Comparison of ENCODE assay signal across 17 cellular contexts in genomic region chrX:103414561-103414960, GRCh38.
"Had no signal": no experiment of that assay in that cellular context is flagged by ENCODE, and none has a peak within 500 bp of the region (broad histone marks: within the 10 kb centered on the region; RNA-seq: fewer than 3 reads in every experiment).

No MANE protein-coding gene starts in this region.

- DNase-seq: cortex of kidney; effector memory CD8-positive, alpha-beta T cell; glutamatergic neuron; islet precursor cell; mammary epithelial cell; naive thymus-derived CD4-positive, alpha-beta T cell; nephron progenitor cell; pancreas; right cardiac atrium; small intestine; stimulated activated CD4-positive, alpha-beta T cell treated with anti-CD3 and anti-CD28 coated beads, Interleukin-12 subunit alpha, Interleukin-12 subunit beta, amount 100 ng/mL, for 4 hours; stimulated activated naive CD4-positive, alpha-beta T cell; stomach had no signal

- H3K9me3 ChIP-seq: esophagus muscularis mucosa, gastroesophageal sphincter, pancreas, stomach had no signal

- H3K36me3 ChIP-seq: esophagus muscularis mucosa, gastroesophageal sphincter, pancreas, stomach had no signal

- ATAC-seq: effector memory CD8-positive, alpha-beta T cell; gastroesophageal sphincter; left lobe of liver; naive thymus-derived CD4-positive, alpha-beta T cell; pancreas; right cardiac atrium had no signal

- H3K27me3 ChIP-seq: esophagus muscularis mucosa, gastroesophageal sphincter, pancreas, stomach had no signal

- H3K4me3 ChIP-seq: esophagus muscularis mucosa, gastroesophageal sphincter, pancreas, stomach had no signal

- H3K4me1 ChIP-seq: esophagus muscularis mucosa, gastroesophageal sphincter, pancreas, stomach had no signal

- H3K27ac ChIP-seq: epithelial cell of prostate, esophagus muscularis mucosa, gastroesophageal sphincter, pancreas, stomach had no signal
